16 cellular contexts compared by ENCODE assay signal in genomic region chr6:151652338-151652737, GRCh38.
"Had no signal": no experiment of that assay in that cellular context is flagged by ENCODE, and none has a peak within 500 bp of the region (broad histone marks: within the 10 kb centered on the region; RNA-seq: fewer than 3 reads in every experiment).

No MANE protein-coding gene starts in this region.

- H3K9me3 Mint-ChIP-seq: type B pancreatic cell had no signal

- ATAC-seq: activated CD4-positive, CD25-positive, alpha-beta regulatory T cell treated with anti-CD3 and anti-CD28 coated beads, Interleukin-2, amount 50 U/mL, for 24 hours; activated naive CD4-positive, alpha-beta T cell treated with anti-CD3 and anti-CD28 coated beads, Interleukin-2, amount 50 U/mL, for 72 hours; activated T-cell treated with anti-CD3 and anti-CD28 coated beads, Interleukin-2, amount 50 U/mL, for 4 hours; left colon; stimulated activated memory B cell treated with anti-CD40 and anti-IgM and Interleukin-4, amounts not matched to agents 10 μg/mL and 1 μg/mL and 100 μg/mL, for 72 hours had no signal

- DNase-seq: activated CD4-positive, alpha-beta T cell treated with anti-CD3 and anti-CD28 coated beads, Interleukin-2, amount 50 U/mL, for 4 hours; activated effector memory CD4-positive, alpha-beta T cell treated with anti-CD3 and anti-CD28 coated beads, Interleukin-2, amount 50 U/mL, for 16 hours; activated T-cell treated with anti-CD3 and anti-CD28 coated beads, Interleukin-2, amount 50 U/mL, for 4 hours; amygdala; left colon; retina; stimulated activated CD4-positive, alpha-beta T cell treated with anti-CD3 and anti-CD28 coated beads, Interleukin-1b, Interleukin-23, amount 100 ng/mL, for 48 hours; SW 1271 had no signal

- H3K4me1 ChIP-seq: parathyroid adenoma had no signal

- H3K27ac ChIP-seq: hepatocyte, parathyroid adenoma had no signal

- H3K27me3 ChIP-seq: hepatocyte had no signal

- H3K4me3 Mint-ChIP-seq: activated T-cell treated with anti-CD3 and anti-CD28 coated beads, Interleukin-2, amount 50 U/mL, for 4 hours; neural crest cell; stimulated activated memory B cell treated with anti-CD40 and anti-IgM and Interleukin-4, amounts not matched to agents 10 μg/mL and 1 μg/mL and 100 μg/mL, for 72 hours; T-helper 2 cell treated with Interferon-gamma antibody and Interleukin-4, amounts not matched to agents 5 μg/mL and 100 μg/mL, for 36 hours; type B pancreatic cell had no signal

- H3K27me3 Mint-ChIP-seq: type B pancreatic cell had no signal

- H3K4me1 Mint-ChIP-seq: neural crest cell; stimulated activated memory B cell treated with anti-CD40 and anti-IgM and Interleukin-4, amounts not matched to agents 10 μg/mL and 1 μg/mL and 100 μg/mL, for 72 hours had no signal

- H3K36me3 Mint-ChIP-seq: type B pancreatic cell had no signal

- H3K4me3 ChIP-seq: hepatocyte had no signal

- H3K27ac Mint-ChIP-seq: activated naive CD4-positive, alpha-beta T cell treated with anti-CD3 and anti-CD28 coated beads, Interleukin-2, amount 50 U/mL, for 72 hours; stimulated activated memory B cell treated with anti-CD40 and anti-IgM and Interleukin-4, amounts not matched to agents 10 μg/mL and 1 μg/mL and 100 μg/mL, for 72 hours; T-helper 2 cell treated with Interferon-gamma antibody and Interleukin-4, amounts not matched to agents 5 μg/mL and 100 μg/mL, for 36 hours; type B pancreatic cell had no signal
